ENCODE assay signal across 18 cellular contexts in genomic region chr4:82903737-82904136, GRCh38. TPM values are rescaled to one million over a fixed set of nuclear protein-coding genes. Genes with fewer than 3 reads are reported as not detected.
A peak's percentile ranks its signal among the peaks of the same experiment; 100 is the strongest.
DNase-seq lines count a peak whose midpoint lies in the region; ATAC-seq lines count a peak whose summit lies in the region.
"Had no signal": no experiment of that assay in that cellular context is flagged by ENCODE, and none has a peak within 500 bp of the region (broad histone marks: within the 10 kb centered on the region; RNA-seq: fewer than 3 reads in every experiment).

No MANE protein-coding gene starts in this region.

- no peak overlapping the region for H3K4me3 ChIP-seq in CD4-positive, alpha-beta memory T cell (ENCODE audit: low read length in 2 of 2)
- H3K4me3 ChIP-seq: esophagus squamous epithelium, stomach had no signal

- no peak overlapping the region for H3K27ac ChIP-seq in CD4-positive, alpha-beta memory T cell (ENCODE audit: low read depth, low read length)
- H3K27ac ChIP-seq: esophagus squamous epithelium, stomach had no signal

- H3K9me3 Mint-ChIP-seq in CD4-positive, alpha-beta memory T cell = no peaks in the 10 kb centered on the region
- H3K9me3 Mint-ChIP-seq in natural killer cell treated with Interleukin-12 subunit alpha and Interleukin-12 subunit beta and Interleukin-15 and Interleukin-18, amount 100 ng/mL, for 72 hours = no peaks in the 10 kb centered on the region
- H3K9me3 Mint-ChIP-seq: nephron progenitor cell had no signal

- H3K36me3 ChIP-seq in CD4-positive, alpha-beta memory T cell (ENCODE audit: insufficient read depth, low read length) = no peaks in the 10 kb centered on the region

- H3K27me3 ChIP-seq in CD4-positive, alpha-beta memory T cell (ENCODE audit: insufficient read depth, low read length) = no peaks in the 10 kb centered on the region
- H3K27me3 ChIP-seq: esophagus squamous epithelium, stomach had no signal

- H3K4me3 Mint-ChIP-seq in CD4-positive, alpha-beta memory T cell = no peak overlapping the region
- no peak overlapping the region for H3K4me3 Mint-ChIP-seq in T-helper 17 cell
- H3K4me3 Mint-ChIP-seq in natural killer cell treated with Interleukin-12 subunit alpha and Interleukin-12 subunit beta and Interleukin-15 and Interleukin-18, amount 100 ng/mL, for 72 hours = no peak overlapping the region
- H3K4me3 Mint-ChIP-seq: nephron progenitor cell had no signal

- H3K36me3 Mint-ChIP-seq in CD4-positive, alpha-beta memory T cell = peaks cover 5 to 6% of the 10 kb centered on the region in 2 donors
- no peaks in the 10 kb centered on the region for H3K36me3 Mint-ChIP-seq in T-helper 17 cell (ENCODE audit: low read depth)
- H3K36me3 Mint-ChIP-seq in natural killer cell treated with Interleukin-12 subunit alpha and Interleukin-12 subunit beta and Interleukin-15 and Interleukin-18, amount 100 ng/mL, for 72 hours = no peaks in the 10 kb centered on the region

- POLR2A ChIA-PET in CD4-positive, alpha-beta memory T cell (lab: Charles Lee; ENCODE audit: partially characterized antibody) = interaction anchor here (0.8 kb wide), 1 partner anchor 101 kb away, joined by 3 read pairs; no protein-coding TSS in a partner anchor

- H3K4me1 Mint-ChIP-seq in CD4-positive, alpha-beta memory T cell = peaks cover 5 to 14% (median 7%) of the 10 kb centered on the region in 4 donors
- peaks cover 10% of the 10 kb centered on the region for H3K4me1 Mint-ChIP-seq in T-helper 17 cell
- peaks cover 15% of the 10 kb centered on the region in 2 donors for H3K4me1 Mint-ChIP-seq in natural killer cell treated with Interleukin-12 subunit alpha and Interleukin-12 subunit beta and Interleukin-15 and Interleukin-18, amount 100 ng/mL, for 72 hours (ENCODE audit: low read depth in 2 of 2)

- no peak for DNase-seq in CD4-positive, alpha-beta memory T cell
- DNase-seq in H4 (ENCODE audit: low spot score) (peak; percentile 8), T-helper 17 cell (no peak), SKM-1 (lab: John Stamatoyannopoulos, UW; ENCODE audit: unreplicated experiment) (no peak)
- peak; percentile 13 for DNase-seq in central memory CD4-positive, alpha-beta T cell
- DNase-seq in natural killer cell treated with Interleukin-12 subunit alpha and Interleukin-12 subunit beta and Interleukin-15 and Interleukin-18, amount 100 ng/mL, for 72 hours (ENCODE audit: low spot score) = no peak
- DNase-seq: activated gamma-delta T cell; effector CD8-positive, alpha-beta T cell; esophagus squamous epithelium; NCI-H187 treated with DMSO at 0.1 percent for 48 hours; NCI-H510A; nephron progenitor cell; stomach; SW 1271; trophoblast cell had no signal

- peaks cover 31% of the 10 kb centered on the region for H3K4me1 ChIP-seq in CD4-positive, alpha-beta memory T cell (ENCODE audit: insufficient read depth, low read length)

- CTCF ChIA-PET in CD4-positive, alpha-beta memory T cell (lab: Charles Lee; ENCODE audit: partially characterized antibody) = no interaction called here

- intact Hi-C loops in CD4-positive, alpha-beta memory T cell (cut with micrococcal nuclease) = loop anchor here (5.0 kb wide), 2 partner anchors 1431 to 1679 kb away; partner anchors contain the start of genes CDS1 and RASGEF1B

- no peaks in the 10 kb centered on the region for H3K27me3 Mint-ChIP-seq in CD4-positive, alpha-beta memory T cell
- no peaks in the 10 kb centered on the region for H3K27me3 Mint-ChIP-seq in T-helper 17 cell
- no peaks in the 10 kb centered on the region for H3K27me3 Mint-ChIP-seq in natural killer cell treated with Interleukin-12 subunit alpha and Interleukin-12 subunit beta and Interleukin-15 and Interleukin-18, amount 100 ng/mL, for 72 hours

- no peaks in the 10 kb centered on the region for H3K9me3 ChIP-seq in CD4-positive, alpha-beta memory T cell (ENCODE audit: control insufficient read depth in 1 of 2, low read length in 2 of 2)
- H3K9me3 ChIP-seq in T-helper 17 cell (ENCODE audit: control insufficient read depth, low read length, poor library complexity, severe bottlenecking) = no peaks in the 10 kb centered on the region
- H3K9me3 ChIP-seq: esophagus squamous epithelium, stomach had no signal

- ATAC-seq in T-helper 17 cell (no peak), GM18861 (IDR thresholded peaks at IDR 0.05; ENCODE audit: unreplicated experiment) (no peak)
- ATAC-seq in natural killer cell treated with Interleukin-12 subunit alpha and Interleukin-12 subunit beta and Interleukin-15 and Interleukin-18, amount 100 ng/mL, for 72 hours = no peak
- ATAC-seq: HCT116, HepG2 had no signal

- peak overlapping the region in 4 of 7 donors; percentile 20 to 65 (median 22) for H3K27ac Mint-ChIP-seq in CD4-positive, alpha-beta memory T cell
- peak overlapping the region; percentile 45 for H3K27ac Mint-ChIP-seq in T-helper 17 cell
- peak overlapping the region in 1 of 2 donors; percentile 27 for H3K27ac Mint-ChIP-seq in natural killer cell treated with Interleukin-12 subunit alpha and Interleukin-12 subunit beta and Interleukin-15 and Interleukin-18, amount 100 ng/mL, for 72 hours
- H3K27ac Mint-ChIP-seq: nephron progenitor cell had no signal

RNA-seq across cellular contexts. Expression of gene THAP9, which starts 3.2 kb away (rescaled TPM):
- total RNA-seq in CD4-positive, alpha-beta memory T cell = 1 to 10 TPM; 2.7 to 3.7 TPM
- polyA plus RNA-seq in CD4-positive, alpha-beta memory T cell = 1 to 10 TPM in 1 of 2 donors, under 1 TPM in 1; 0.77 to 2.4 TPM
- 1.5 and 3.3 TPM in 2 replicates for total RNA-seq in H4 (2014; rRNA removed; shearing (Covaris generic))
- 1 to 10 TPM; 3.5 to 4.9 TPM for total RNA-seq in T-helper 17 cell
- 1 to 10 TPM; 1.7 to 3.0 TPM for total RNA-seq in natural killer cell treated with Interleukin-12 subunit alpha and Interleukin-12 subunit beta and Interleukin-15 and Interleukin-18, amount 100 ng/mL, for 72 hours

RNA-seq across cellular contexts. Expression of gene SEC31A, which starts 12.8 kb away (rescaled TPM):
- 100 to 1,000 TPM; 157 to 167 TPM for total RNA-seq in CD4-positive, alpha-beta memory T cell
- polyA plus RNA-seq in CD4-positive, alpha-beta memory T cell = 100 to 1,000 TPM; 138 to 175 TPM
- 132 and 136 TPM in 2 replicates for total RNA-seq in H4 (2014; rRNA removed; shearing (Covaris generic))
- total RNA-seq in T-helper 17 cell = 100 to 1,000 TPM; 141 to 160 TPM
- 100 to 1,000 TPM; 140 to 145 TPM for total RNA-seq in natural killer cell treated with Interleukin-12 subunit alpha and Interleukin-12 subunit beta and Interleukin-15 and Interleukin-18, amount 100 ng/mL, for 72 hours

Comparison
In these comparisons a context has a peak if more than half of its experiments do, and no peak if none do; other contexts are left out.
1. DNase-seq: peak in H4 (single experiment) and central memory CD4-positive, alpha-beta T cell (single experiment); none in CD4-positive, alpha-beta memory T cell (0 of 5), T-helper 17 cell (0 of 3), SKM-1 (single experiment) and natural killer cell treated with Interleukin-12 subunit alpha and Interleukin-12 subunit beta and Interleukin-15 and Interleukin-18, amount 100 ng/mL, for 72 hours (single experiment).